1 cellular context compared by ENCODE assay signal in genomic region chr5:146645382-146645781, GRCh38.
TF ChIP-seq lines count a peak whose summit lies in the region.

No MANE protein-coding gene starts in this region.

TF ChIP-seq in SK-N-SH treated with all-trans-retinoic acid at 6 μM for 48 hours, 23 proteins besides CTCF, POLR2A, EP300 and RAD21 (continued from another document):
- TF ChIP-seq CSRNP3 (CRISPR knock-in tag; IDR thresholded peaks at IDR 0.05) (no peak), ZC3H10 (CRISPR knock-in tag; IDR thresholded peaks at IDR 0.05) (no peak), CSDC2 (CRISPR knock-in tag; IDR thresholded peaks at IDR 0.05) (no peak), ZNF8 (CRISPR knock-in tag; IDR thresholded peaks at IDR 0.05) (no peak), ESRRG (CRISPR knock-in tag; IDR thresholded peaks at IDR 0.05) (no peak), ARNTL (CRISPR knock-in tag; IDR thresholded peaks at IDR 0.05; ENCODE audit: borderline replicate concordance, low read depth) (no peak), OSR1 (CRISPR knock-in tag; IDR thresholded peaks at IDR 0.05) (no peak), ZNF70 (CRISPR knock-in tag; IDR thresholded peaks at IDR 0.05) (no peak), TSHZ2 (CRISPR knock-in tag; IDR thresholded peaks at IDR 0.05) (no peak)
